Comparison of ENCODE assay signal across 11 cellular contexts in genomic region chr2:96859681-96860064, GRCh38. TPM values are rescaled to one million over a fixed set of nuclear protein-coding genes. Genes with fewer than 3 reads are reported as not detected.
DNase-seq lines count a peak whose midpoint lies in the region; ATAC-seq and TF ChIP-seq lines count a peak whose summit lies in the region.
"Had no signal": no experiment of that assay in that cellular context is flagged by ENCODE, and none has a peak within 500 bp of the region (broad histone marks: within the 10 kb centered on the region; RNA-seq: fewer than 3 reads in every experiment).

No MANE protein-coding gene starts in this region.

- no peaks in the 10 kb centered on the region for H3K27me3 ChIP-seq in BLaER1
- no peaks in the 10 kb centered on the region for H3K27me3 ChIP-seq in esophagus squamous epithelium
- H3K27me3 ChIP-seq in WERI-Rb-1 (ENCODE audit: insufficient read depth, low read depth, severe bottlenecking), result no peaks in the 10 kb centered on the region

- TF ChIP-seq POLR2A in esophagus squamous epithelium (IDR thresholded peaks at IDR 0.05), result no peak

- H3K4me3 ChIP-seq in BLaER1 (no peak overlapping the region), esophagus squamous epithelium (no peak overlapping the region), WERI-Rb-1 (ENCODE audit: low read depth, low read length) (no peak overlapping the region)

- TF ChIP-seq CTCF in WTC11 (IDR thresholded peaks at IDR 0.05) (no peak), esophagus squamous epithelium (IDR thresholded peaks at IDR 0.05) (no peak), progenitor cell of endocrine pancreas (IDR thresholded peaks at IDR 0.05; ENCODE audit: unreplicated experiment) (no peak), WERI-Rb-1 (IDR thresholded peaks at IDR 0.05; ENCODE audit: low read depth, low read length) (no peak)

- H3K4me2 ChIP-seq in BLaER1, result peak overlapping the region; percentile 99
- H3K4me2 ChIP-seq: KMS-11 had no signal

- H3K36me3 ChIP-seq in BLaER1 (peaks cover 47% of the 10 kb centered on the region), esophagus squamous epithelium (peaks cover 37 to 48% (median 39%) of the 10 kb centered on the region in 3 donors), WERI-Rb-1 (peaks cover 47% of the 10 kb centered on the region)

- ATAC-seq in WTC11, result no peak
- no peak for ATAC-seq in GM21576 (IDR thresholded peaks at IDR 0.05; ENCODE audit: unreplicated experiment)

- H4K20me1 ChIP-seq in BLaER1, result peaks cover 60% of the 10 kb centered on the region

- H3K4me1 ChIP-seq in BLaER1 (peaks cover 92% of the 10 kb centered on the region), esophagus squamous epithelium (peaks cover 16 to 91% (median 48%) of the 10 kb centered on the region in 3 donors)

- peak overlapping the region; percentile 90 for H3K9ac ChIP-seq in BLaER1
- H3K9ac ChIP-seq: KMS-11 had no signal

- CTCF ChIA-PET in WTC11 (lab: Charles Lee), result interaction anchor here (0.8 to 5.6 kb wide), 3 partner anchors 9 to 94 kb away, joined by 3 to 252 read pairs (median 25); no protein-coding TSS in a partner anchor
- CTCF ChIA-PET in activated CD4-positive, alpha-beta memory T cell treated with anti-CD3 and anti-CD28 coated beads for 36 hours (lab: Charles Lee), result interaction anchor here (1.1 to 8.4 kb wide), 2 partner anchors 9 to 94 kb away, joined by 8 to 192 read pairs; no protein-coding TSS in a partner anchor

- POLR2A ChIA-PET in WTC11 (lab: Charles Lee), result no interaction called here
- POLR2A ChIA-PET in activated CD4-positive, alpha-beta memory T cell treated with anti-CD3 and anti-CD28 coated beads for 36 hours (lab: Charles Lee), result no interaction called here

- H3K4me1 Mint-ChIP-seq in WTC11 (peaks cover 21% of the 10 kb centered on the region), progenitor cell of endocrine pancreas (ENCODE audit: low read depth) (peaks cover 17% of the 10 kb centered on the region)
- peaks cover 42% of the 10 kb centered on the region for H3K4me1 Mint-ChIP-seq in activated CD4-positive, alpha-beta memory T cell treated with anti-CD3 and anti-CD28 coated beads for 36 hours (ENCODE audit: low read depth)

- DNase-seq in WTC11 (ENCODE audit: low spot score) (no peak), esophagus squamous epithelium (lab: John Stamatoyannopoulos, UW) (no peak), progenitor cell of endocrine pancreas (ENCODE audit: low spot score, unreplicated experiment) (no peak), WERI-Rb-1 (no peak), AML-193 (lab: John Stamatoyannopoulos, UW) (no peak)
- DNase-seq in activated CD4-positive, alpha-beta memory T cell treated with anti-CD3 and anti-CD28 coated beads for 36 hours, result no peak
- DNase-seq: HFFc6, NCI-H1930 had no signal

- H3K27ac Mint-ChIP-seq in WTC11 (peak overlapping the region; percentile 90), progenitor cell of endocrine pancreas (no peak overlapping the region)
- no peak overlapping the region for H3K27ac Mint-ChIP-seq in activated CD4-positive, alpha-beta memory T cell treated with anti-CD3 and anti-CD28 coated beads for 36 hours

- WGBS in esophagus squamous epithelium, 2 donors, result 33 to 38% methylated on average over 4 of the region's 4 CpGs

- H3K27me3 Mint-ChIP-seq in WTC11 (ENCODE audit: low read depth) (no peaks in the 10 kb centered on the region), progenitor cell of endocrine pancreas (no peaks in the 10 kb centered on the region)
- H3K27me3 Mint-ChIP-seq in activated CD4-positive, alpha-beta memory T cell treated with anti-CD3 and anti-CD28 coated beads for 36 hours, result no peaks in the 10 kb centered on the region

- H3K9me3 ChIP-seq in BLaER1 (no peaks in the 10 kb centered on the region), esophagus squamous epithelium (no peaks in the 10 kb centered on the region), WERI-Rb-1 (ENCODE audit: severe bottlenecking) (no peaks in the 10 kb centered on the region)

- H3K27ac ChIP-seq in BLaER1 (peak overlapping the region; percentile 68), esophagus squamous epithelium (peak overlapping the region; percentile 85 to 90 (median 86)), WERI-Rb-1 (no peak overlapping the region; the same call in 1 of the 2 replicates)
- H3K27ac ChIP-seq: KMS-11 had no signal

- H3K36me3 Mint-ChIP-seq in WTC11 (peaks cover 29% of the 10 kb centered on the region), progenitor cell of endocrine pancreas (ENCODE audit: insufficient read depth) (peaks cover 11% of the 10 kb centered on the region)
- H3K36me3 Mint-ChIP-seq in activated CD4-positive, alpha-beta memory T cell treated with anti-CD3 and anti-CD28 coated beads for 36 hours, result peaks cover 19% of the 10 kb centered on the region

- no peak overlapping the region for H3K4me3 Mint-ChIP-seq in WTC11
- H3K4me3 Mint-ChIP-seq in progenitor cell of endocrine pancreas (ENCODE audit: low read depth), result peak overlapping the region; percentile 76
- no peak overlapping the region for H3K4me3 Mint-ChIP-seq in activated CD4-positive, alpha-beta memory T cell treated with anti-CD3 and anti-CD28 coated beads for 36 hours

- intact Hi-C loops in esophagus squamous epithelium (cut with DNase I), result loop anchor here (5.0 kb wide), 1 partner anchor 93 kb away; no protein-coding TSS in a partner anchor
- intact Hi-C loops in activated CD4-positive, alpha-beta memory T cell treated with anti-CD3 and anti-CD28 coated beads for 36 hours (cut with micrococcal nuclease), result loop anchor here (2.0 to 5.0 kb wide), 2 partner anchors 15 to 42 kb away; partner anchors contain the start of gene CNNM3

- H3K9me3 Mint-ChIP-seq in WTC11 (no peaks in the 10 kb centered on the region), progenitor cell of endocrine pancreas (ENCODE audit: low read depth) (no peaks in the 10 kb centered on the region)
- no peaks in the 10 kb centered on the region for H3K9me3 Mint-ChIP-seq in activated CD4-positive, alpha-beta memory T cell treated with anti-CD3 and anti-CD28 coated beads for 36 hours
- H3K9me3 Mint-ChIP-seq: HFFc6 had no signal

TF ChIP-seq in WTC11, 78 proteins besides CTCF, POLR2A, EP300 and RAD21 (continues in another document):
- TF ChIP-seq ZNF232 (CRISPR knock-in tag; IDR thresholded peaks at IDR 0.05) (no peak), CREM (CRISPR knock-in tag; IDR thresholded peaks at IDR 0.05) (no peak)
- TF ChIP-seq, protein P1, sequence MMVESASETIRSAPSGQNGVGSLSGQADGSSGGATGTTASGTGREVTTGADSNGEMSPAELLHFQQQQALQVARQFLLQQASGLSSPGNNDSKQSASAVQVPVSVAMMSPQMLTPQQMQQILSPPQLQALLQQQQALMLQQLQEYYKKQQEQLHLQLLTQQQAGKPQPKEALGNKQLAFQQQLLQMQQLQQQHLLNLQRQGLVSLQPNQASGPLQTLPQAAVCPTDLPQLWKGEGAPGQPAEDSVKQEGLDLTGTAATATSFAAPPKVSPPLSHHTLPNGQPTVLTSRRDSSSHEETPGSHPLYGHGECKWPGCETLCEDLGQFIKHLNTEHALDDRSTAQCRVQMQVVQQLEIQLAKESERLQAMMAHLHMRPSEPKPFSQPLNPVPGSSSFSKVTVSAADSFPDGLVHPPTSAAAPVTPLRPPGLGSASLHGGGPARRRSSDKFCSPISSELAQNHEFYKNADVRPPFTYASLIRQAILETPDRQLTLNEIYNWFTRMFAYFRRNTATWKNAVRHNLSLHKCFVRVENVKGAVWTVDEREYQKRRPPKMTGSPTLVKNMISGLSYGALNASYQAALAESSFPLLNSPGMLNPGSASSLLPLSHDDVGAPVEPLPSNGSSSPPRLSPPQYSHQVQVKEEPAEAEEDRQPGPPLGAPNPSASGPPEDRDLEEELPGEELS (CRISPR knock-in tag; IDR thresholded peaks at IDR 0.05), result no peak
- TF ChIP-seq, protein P2, sequence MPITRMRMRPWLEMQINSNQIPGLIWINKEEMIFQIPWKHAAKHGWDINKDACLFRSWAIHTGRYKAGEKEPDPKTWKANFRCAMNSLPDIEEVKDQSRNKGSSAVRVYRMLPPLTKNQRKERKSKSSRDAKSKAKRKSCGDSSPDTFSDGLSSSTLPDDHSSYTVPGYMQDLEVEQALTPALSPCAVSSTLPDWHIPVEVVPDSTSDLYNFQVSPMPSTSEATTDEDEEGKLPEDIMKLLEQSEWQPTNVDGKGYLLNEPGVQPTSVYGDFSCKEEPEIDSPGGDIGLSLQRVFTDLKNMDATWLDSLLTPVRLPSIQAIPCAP (CRISPR knock-in tag; IDR thresholded peaks at IDR 0.05), result no peak

RNA-seq across cellular contexts. Expression of gene ANKRD39, which starts 1.9 kb away (rescaled TPM):
- 16.2 to 17.9 TPM (median 17.0 TPM) in 3 replicates for total RNA-seq in WTC11 (2021)
- 10 to 100 TPM in 3 of 4 donors, 1 to 10 TPM in 1; 7.1 to 17.2 (median 14.0) TPM for total RNA-seq in esophagus squamous epithelium
- 16.1 and 17.4 TPM in 2 replicates for total RNA-seq in progenitor cell of endocrine pancreas
- total RNA-seq in activated CD4-positive, alpha-beta memory T cell treated with anti-CD3 and anti-CD28 coated beads for 36 hours, result 10 to 100 TPM; 29.0 to 35.1 TPM

RNA-seq across cellular contexts. Expression of gene SEMA4C, which starts 10.2 kb away (rescaled TPM):
- 80.0 to 81.6 TPM (median 80.4 TPM) in 3 replicates for total RNA-seq in WTC11 (2021)
- total RNA-seq in esophagus squamous epithelium, result 10 to 100 TPM in 2 of 4 donors, 1 to 10 TPM in 2; 7.4 to 23.8 (median 12.8) TPM
- 74.8 and 75.0 TPM in 2 replicates for total RNA-seq in progenitor cell of endocrine pancreas
- 10 to 100 TPM; 13.9 to 18.8 TPM for total RNA-seq in activated CD4-positive, alpha-beta memory T cell treated with anti-CD3 and anti-CD28 coated beads for 36 hours

RNA-seq across cellular contexts. Expression of gene ANKRD23, which starts 15.9 kb away (rescaled TPM):
- total RNA-seq in WTC11 (2021) (2.5 to 4.1 TPM (median 3.2 TPM) in 3 replicates), esophagus squamous epithelium (1 to 10 TPM in 3 of 4 donors, under 1 TPM in 1; 1.00 to 3.4 (median 2.1) TPM), progenitor cell of endocrine pancreas (6.1 and 8.3 TPM in 2 replicates)
- total RNA-seq in activated CD4-positive, alpha-beta memory T cell treated with anti-CD3 and anti-CD28 coated beads for 36 hours, result 1 to 10 TPM; 5.8 to 7.6 TPM

RNA-seq across cellular contexts. Expression of gene CNNM3, which starts 43.6 kb away (rescaled TPM):
- total RNA-seq in WTC11 (2021), result 34.9 to 36.6 TPM (median 35.2 TPM) in 3 replicates
- total RNA-seq in esophagus squamous epithelium, result 10 to 100 TPM in 1 of 4 donors, 1 to 10 TPM in 3; 3.7 to 10.2 (median 5.5) TPM
- 48.4 and 54.0 TPM in 2 replicates for total RNA-seq in progenitor cell of endocrine pancreas
- total RNA-seq in activated CD4-positive, alpha-beta memory T cell treated with anti-CD3 and anti-CD28 coated beads for 36 hours, result 10 to 100 TPM; 16.3 to 22.2 TPM
